13 cellular contexts compared by ENCODE assay signal in the genomic region with DNA sequence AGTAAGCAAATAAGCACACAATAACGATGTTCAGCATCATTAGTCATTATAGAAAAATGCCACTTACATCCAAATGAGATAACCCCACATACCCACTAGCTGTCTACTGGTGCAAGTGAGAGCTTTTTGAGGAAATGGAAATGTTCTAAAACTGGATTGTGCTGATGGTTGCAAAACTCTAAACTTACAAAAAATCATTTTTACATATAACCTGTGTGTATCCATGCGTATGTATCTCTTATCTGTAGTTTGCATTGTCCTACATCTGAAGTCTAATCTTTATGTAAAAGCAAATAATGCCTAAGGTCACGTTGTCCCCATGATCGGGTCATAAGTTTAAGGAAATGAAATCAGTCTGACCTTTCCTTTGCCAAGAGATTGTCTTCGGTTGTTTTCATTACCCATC.
"Had no signal": no experiment of that assay in that cellular context is flagged by ENCODE, and none has a peak within 500 bp of the region (broad histone marks: within the 10 kb centered on the region; RNA-seq: fewer than 3 reads in every experiment).

No MANE protein-coding gene starts in this region.

- H3K27me3 ChIP-seq: ascending aorta, breast epithelium, suprapubic skin had no signal

- H3K4me1 Mint-ChIP-seq: activated naive CD8-positive, alpha-beta T cell treated with anti-CD3 and anti-CD28 coated beads, Interleukin-2, amount 50 U/mL, for 24 hours; neural crest cell had no signal

- H3K9me3 Mint-ChIP-seq: activated naive CD4-positive, alpha-beta T cell treated with anti-CD3 and anti-CD28 coated beads for 36 hours; activated naive CD8-positive, alpha-beta T cell treated with anti-CD3 and anti-CD28 coated beads, Interleukin-2, amount 50 U/mL, for 24 hours; activated T-helper 2 cell treated with anti-CD3 and anti-CD28 coated beads, Interferon-gamma antibody, Interleukin-2, Interleukin-4, amounts not matched to agents 10 μg/mL and 5 μg/mL and 100 μg/mL, durations not matched to agents 14 hours and 24 hours and 36 hours; neural crest cell; stimulated activated naive CD8-positive, alpha-beta T cell treated with anti-CD3 and anti-CD28 coated beads, Interleukin-15, Interleukin-2, amounts not matched to agents 100 ng/mL and 50 ng/mL, for 24 hours had no signal

- H3K4me3 Mint-ChIP-seq: activated naive CD4-positive, alpha-beta T cell treated with anti-CD3 and anti-CD28 coated beads for 36 hours; activated naive CD8-positive, alpha-beta T cell treated with anti-CD3 and anti-CD28 coated beads, Interleukin-2, amount 50 U/mL, for 24 hours; neural crest cell; stimulated activated naive CD8-positive, alpha-beta T cell treated with anti-CD3 and anti-CD28 coated beads, Interleukin-15, Interleukin-2, amounts not matched to agents 100 ng/mL and 50 ng/mL, for 24 hours had no signal

- H3K27me3 Mint-ChIP-seq: activated naive CD8-positive, alpha-beta T cell treated with anti-CD3 and anti-CD28 coated beads, Interleukin-2, amount 50 U/mL, for 24 hours; stimulated activated naive CD8-positive, alpha-beta T cell treated with anti-CD3 and anti-CD28 coated beads, Interleukin-15, Interleukin-2, amounts not matched to agents 100 ng/mL and 50 ng/mL, for 24 hours had no signal

- ATAC-seq: activated naive CD8-positive, alpha-beta T cell treated with anti-CD3 and anti-CD28 coated beads, Interleukin-2, amount 50 U/mL, for 24 hours; sciatic nerve had no signal

- H3K4me3 ChIP-seq: ascending aorta, breast epithelium, suprapubic skin had no signal

- H3K36me3 ChIP-seq: breast epithelium had no signal

- H3K27ac Mint-ChIP-seq: activated naive CD4-positive, alpha-beta T cell treated with anti-CD3 and anti-CD28 coated beads for 36 hours; activated naive CD8-positive, alpha-beta T cell treated with anti-CD3 and anti-CD28 coated beads, Interleukin-2, amount 50 U/mL, for 24 hours; activated T-helper 2 cell treated with anti-CD3 and anti-CD28 coated beads, Interferon-gamma antibody, Interleukin-2, Interleukin-4, amounts not matched to agents 10 μg/mL and 5 μg/mL and 100 μg/mL, durations not matched to agents 14 hours and 24 hours and 36 hours; stimulated activated naive CD8-positive, alpha-beta T cell treated with anti-CD3 and anti-CD28 coated beads, Interleukin-15, Interleukin-2, amounts not matched to agents 100 ng/mL and 50 ng/mL, for 24 hours had no signal

- DNase-seq: activated CD4-positive, alpha-beta T cell treated with anti-CD3 and anti-CD28 coated beads for 1 hour; activated CD4-positive, alpha-beta T cell treated with anti-CD3 and anti-CD28 coated beads, Interleukin-2, amount 50 U/mL, for 4 hours; activated naive CD4-positive, alpha-beta T cell treated with anti-CD3 and anti-CD28 coated beads for 36 hours; activated naive CD8-positive, alpha-beta T cell treated with anti-CD3 and anti-CD28 coated beads, Interleukin-2, amount 50 U/mL, for 24 hours; T-helper 9 cell; trophoblast cell had no signal

- H3K27ac ChIP-seq: ascending aorta, breast epithelium, suprapubic skin had no signal

- H3K9me3 ChIP-seq: ascending aorta, breast epithelium, suprapubic skin had no signal

- H3K4me1 ChIP-seq: ascending aorta, breast epithelium, suprapubic skin had no signal
